In the genomic region with DNA sequence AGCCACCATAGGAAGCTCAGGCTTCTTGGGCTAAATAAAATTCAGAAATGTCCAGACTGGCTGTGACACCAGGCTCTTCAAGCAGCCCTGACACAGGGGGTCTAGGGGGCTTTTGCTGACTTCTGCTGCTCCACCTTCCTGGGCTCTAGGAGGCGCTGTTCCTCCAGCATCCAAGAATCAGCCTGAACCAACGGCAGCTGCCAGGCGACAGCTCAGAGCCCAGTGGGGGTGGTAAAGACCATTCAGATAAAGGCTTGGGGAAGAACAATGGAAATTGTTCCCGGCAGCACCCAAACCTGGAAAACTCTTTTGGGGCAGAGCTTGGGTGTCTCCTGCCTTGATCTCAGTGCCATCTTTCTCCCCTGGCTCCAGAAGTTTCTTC, we compare ENCODE assay signal across 9 cellular contexts. TPM values are rescaled to one million over a fixed set of nuclear protein-coding genes. Genes with fewer than 3 reads are reported as not detected.
DNase-seq lines count a peak whose midpoint lies in the region; ATAC-seq and TF ChIP-seq lines count a peak whose summit lies in the region.
"Had no signal": no experiment of that assay in that cellular context is flagged by ENCODE, and none has a peak within 500 bp of the region (broad histone marks: within the 10 kb centered on the region; RNA-seq: fewer than 3 reads in every experiment).

No MANE protein-coding gene starts in this region.

- no peak overlapping the region for H3K4me3 ChIP-seq in spleen
- H3K4me3 ChIP-seq: SJSA1 had no signal

- no peaks in the 10 kb centered on the region for H3K27me3 ChIP-seq in spleen (replicated peaks in 1 of 7)

- WGBS in spleen, 5 donors, result 4 to 14% (median 8%) methylated on average over 4 of the region's 4 CpGs

- H3K4me1 ChIP-seq in spleen, result peaks cover 0 to 33% (median 6%) of the 10 kb centered on the region in 6 donors
- H3K4me1 ChIP-seq: SJSA1 had no signal

- intact Hi-C loops in spleen (cut with DNase I; ENCODE audit: low total_unique reads), result loop anchor here (10.0 kb wide), 1 partner anchor 51 kb away; no protein-coding TSS in a partner anchor

- peak; percentile 28 to 75 (median 62) for TF ChIP-seq CTCF in spleen (IDR thresholded peaks at IDR 0.05 in 8 of 11, conservative IDR thresholded peaks at IDR 0.05 in 3 of 11)

- H3K9me3 ChIP-seq in spleen, result peaks cover 0 to under 1% (median 0%) of the 10 kb centered on the region in 8 donors
- H3K9me3 ChIP-seq: SJSA1 had no signal

- ATAC-seq in GM21515 (IDR thresholded peaks at IDR 0.05; ENCODE audit: unreplicated experiment) (no peak), GM19324 (IDR thresholded peaks at IDR 0.05; ENCODE audit: low FRiP score, unreplicated experiment) (no peak), GM19463 (IDR thresholded peaks at IDR 0.05; ENCODE audit: unreplicated experiment) (no peak)

- no peaks in the 10 kb centered on the region for H3K36me3 ChIP-seq in spleen
- H3K36me3 ChIP-seq: SJSA1 had no signal

- peak; percentile 52 for DNase-seq in GM03348 (ENCODE audit: low spot score)
- DNase-seq in NCI-H69 (lab: John Stamatoyannopoulos, UW), result peak; percentile 43
- peak; percentile 66 for DNase-seq in activated T-cell treated with anti-CD3 and anti-CD28 coated beads, Interleukin-2, amount 50 U/mL, for 1 hour
- DNase-seq in globus pallidus (ENCODE audit: low spot score), result peak; percentile 81
- DNase-seq in spleen, result no peak

- peak overlapping the region in 1 of 8 donors; percentile 5 for H3K27ac ChIP-seq in spleen
- H3K27ac ChIP-seq: SJSA1 had no signal

- no peak for TF ChIP-seq POLR2A in spleen (IDR thresholded peaks at IDR 0.05)

RNA-seq across cellular contexts. Expression of a gene that starts 21.6 kb away (rescaled TPM):
- total RNA-seq in spleen, result 100 to 1,000 TPM in 1 of 7 donors, 10 to 100 TPM in 6; 62.0 to 130 (median 82.6) TPM
- 100 to 1,000 TPM in 2 of 3 donors, 10 to 100 TPM in 1; 31.1 to 150 (median 115) TPM for polyA plus RNA-seq in spleen
- total RNA-seq: SJSA1 had no signal

RNA-seq across cellular contexts. Expression of a gene that starts 41.8 kb away (rescaled TPM):
- 10 to 100 TPM; 24.6 to 38.3 (median 27.9) TPM for total RNA-seq in spleen
- 10 to 100 TPM; 31.3 to 36.1 (median 31.9) TPM for polyA plus RNA-seq in spleen
